ENCODE assay signal across 15 cellular contexts in the genomic region with DNA sequence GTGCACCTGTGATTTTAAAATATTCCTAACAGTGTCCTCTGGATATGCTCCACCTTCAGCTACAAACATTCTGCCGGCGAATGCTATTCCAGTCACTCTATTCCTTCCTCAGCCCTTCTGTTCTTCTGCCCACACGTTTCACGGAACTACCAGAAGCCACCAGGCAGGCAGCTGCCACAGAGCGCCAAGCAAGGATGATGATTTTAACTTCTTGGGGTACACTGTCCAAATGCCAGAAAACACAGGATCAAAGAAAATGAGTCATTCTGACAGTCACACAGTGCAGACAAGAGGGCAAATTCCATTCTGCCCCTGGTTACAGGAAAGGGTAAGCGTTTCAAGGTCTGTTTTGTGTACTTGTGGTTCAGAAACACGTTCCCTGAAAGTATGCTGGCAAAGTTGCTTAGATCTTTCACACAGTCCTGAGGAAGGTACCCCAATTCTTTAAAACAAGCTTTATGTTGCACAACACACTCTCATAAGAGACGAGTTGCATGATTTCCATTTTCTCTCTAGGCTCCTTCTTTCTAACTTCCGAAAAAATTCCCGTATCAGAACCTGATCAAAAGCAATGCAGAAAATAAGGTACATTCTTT.
A peak's percentile ranks its signal among the peaks of the same experiment; 100 is the strongest.
DNase-seq lines count a peak whose midpoint lies in the region; ATAC-seq, FAIRE-seq and TF ChIP-seq lines count a peak whose summit lies in the region.
"Had no signal": no experiment of that assay in that cellular context is flagged by ENCODE, and none has a peak within 500 bp of the region (broad histone marks: within the 10 kb centered on the region; RNA-seq: fewer than 3 reads in every experiment).

No MANE protein-coding gene starts in this region.

- no peaks in the 10 kb centered on the region for H3K36me3 ChIP-seq in kidney (ENCODE audit: control insufficient read depth in 1 of 2, insufficient read depth in 2 of 2, low read length in 2 of 2)

- peaks cover 2 to 5% of the 10 kb centered on the region in 2 donors for H3K4me1 ChIP-seq in kidney (ENCODE audit: control insufficient read depth in 1 of 2, insufficient read depth in 1 of 2, low read depth in 1 of 2, low read length in 2 of 2)

- intact Hi-C loops in kidney (cut with DNase I): no loop called here

- H3K4me3 ChIP-seq in kidney (ENCODE audit: low read length in 2 of 2): peak overlapping the region in 1 of 2 donors; percentile 38

- no peak for TF ChIP-seq CTCF in kidney (IDR thresholded peaks at IDR 0.05; ENCODE audit: borderline replicate concordance, extremely low read depth, insufficient read depth)

- no peaks in the 10 kb centered on the region for H3K9me3 ChIP-seq in kidney (ENCODE audit: control insufficient read depth in 1 of 2, low read length in 2 of 2)

- FAIRE-seq in kidney (lab: Jason Lieb, UNC): no peak
- FAIRE-seq: TTC549 had no signal

- H3K27ac ChIP-seq in kidney (ENCODE audit: low read depth in 2 of 2, low read length in 2 of 2): peak overlapping the region; percentile 54 to 75
- H3K27ac ChIP-seq: RWPE1 had no signal

- ATAC-seq in HG02973 (IDR thresholded peaks at IDR 0.05; ENCODE audit: unreplicated experiment): no peak
- ATAC-seq: effector memory CD8-positive, alpha-beta T cell had no signal

- H3K9ac ChIP-seq in kidney (ENCODE audit: low read length in 2 of 2): no peak overlapping the region

- DNase-seq in HS-27A (ENCODE audit: low read depth): peak; percentile 42
- DNase-seq in anterior cingulate cortex (lab: John Stamatoyannopoulos, UW): peak in 38 of 58 donors; percentile 1 to 80 (median 28)
- DNase-seq in kidney: no peak
- peak; percentile 94 for DNase-seq in renal cortical epithelial cell (ENCODE audit: low read depth)
- no peak for DNase-seq in globus pallidus (ENCODE audit: low spot score)
- DNase-seq in stimulated activated CD4-positive, alpha-beta T cell treated with anti-CD3 and anti-CD28 coated beads, Interleukin-4, amount 100 ng/mL, for 24 hours: no peak
- DNase-seq in NCI-H1417 treated with DMSO at 0.1 percent for 48 hours (lab: John Stamatoyannopoulos, UW): no peak
- DNase-seq: CD4-positive, CD25-positive, alpha-beta regulatory T cell; effector memory CD8-positive, alpha-beta T cell; NCI-H1105; NCI-H510A treated with DMSO at 0.1 percent for 48 hours; retina had no signal

Comparison
In these comparisons a context has a peak if more than half of its experiments do, and no peak if none do; other contexts are left out.
1. DNase-seq: peak in HS-27A (single experiment), anterior cingulate cortex (38 of 58) and renal cortical epithelial cell (single experiment); none in kidney (single experiment), globus pallidus (single experiment), stimulated activated CD4-positive, alpha-beta T cell treated with anti-CD3 and anti-CD28 coated beads, Interleukin-4, amount 100 ng/mL, for 24 hours (single experiment) and NCI-H1417 treated with DMSO at 0.1 percent for 48 hours (single experiment).